ENCODE assay signal across 8 cellular contexts in the genomic region with DNA sequence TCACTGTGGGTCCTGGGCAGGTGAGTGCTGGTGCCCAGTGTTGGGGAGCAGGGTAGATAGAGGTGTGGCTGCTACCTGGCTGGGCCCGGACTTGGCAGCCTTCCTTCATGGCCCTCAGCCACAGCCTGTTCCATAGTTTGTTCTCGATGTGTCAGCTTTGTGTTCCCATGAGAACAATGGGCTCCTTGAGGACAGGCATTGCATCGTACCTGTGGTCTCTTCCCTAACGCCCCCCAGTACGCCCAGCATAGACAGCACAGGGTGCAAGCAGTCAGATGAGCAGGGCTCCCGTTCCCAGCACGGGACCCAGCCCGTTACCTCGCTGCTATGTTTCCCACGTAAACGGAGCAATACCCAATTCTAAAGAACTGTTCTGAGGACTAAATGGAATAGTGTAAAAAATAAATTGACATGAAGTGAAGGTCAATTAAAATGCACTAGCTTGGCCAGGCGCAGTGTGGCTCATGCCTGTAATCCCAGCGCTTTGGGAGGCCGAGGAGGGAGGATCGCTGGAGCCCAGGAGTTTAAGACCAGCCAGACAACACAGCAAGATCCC. TPM values are rescaled to one million over a fixed set of nuclear protein-coding genes. Genes with fewer than 3 reads are reported as not detected.
A peak's percentile ranks its signal among the peaks of the same experiment; 100 is the strongest.
DNase-seq lines count a peak whose midpoint lies in the region; ATAC-seq and TF ChIP-seq lines count a peak whose summit lies in the region.

No MANE protein-coding gene starts in this region.

- peaks cover 0 to 5% of the 10 kb centered on the region in 2 donors for H3K4me1 ChIP-seq in breast epithelium
- peaks cover 16% of the 10 kb centered on the region for H3K4me1 ChIP-seq in mesodermal cell (ENCODE audit: control insufficient read depth, insufficient read depth, low read length, poor library complexity, severe bottlenecking)
- H3K4me1 ChIP-seq in upper lobe of right lung: peaks cover 15% of the 10 kb centered on the region

- H3K36me3 Mint-ChIP-seq in activated naive CD4-positive, alpha-beta T cell treated with anti-CD3 and anti-CD28 coated beads, Interleukin-2, amount 50 U/mL, for 24 hours: peaks cover 4% of the 10 kb centered on the region

- H3K4me3 ChIP-seq in breast epithelium: peak overlapping the region; percentile 90 to 99 (median 97)
- H3K4me3 ChIP-seq in mesodermal cell (ENCODE audit: extremely low read depth, insufficient read depth, low read length, poor library complexity, severe bottlenecking): peak overlapping the region; percentile 82
- H3K4me3 ChIP-seq in upper lobe of right lung: peak overlapping the region; percentile 98

- H3K27ac ChIP-seq in breast epithelium: peak overlapping the region; percentile 84 to 89
- no peak overlapping the region for H3K27ac ChIP-seq in mesodermal cell (ENCODE audit: low read depth, low read length, severe bottlenecking)
- peak overlapping the region; percentile 70 for H3K27ac ChIP-seq in upper lobe of right lung

- peak overlapping the region; percentile 92 for H3K27ac Mint-ChIP-seq in activated naive CD4-positive, alpha-beta T cell treated with anti-CD3 and anti-CD28 coated beads, Interleukin-2, amount 50 U/mL, for 24 hours

- TF ChIP-seq CTCF in breast epithelium (IDR thresholded peaks at IDR 0.05) (no peak), upper lobe of right lung (IDR thresholded peaks at IDR 0.05) (no peak)

- H3K4me3 Mint-ChIP-seq in activated naive CD4-positive, alpha-beta T cell treated with anti-CD3 and anti-CD28 coated beads, Interleukin-2, amount 50 U/mL, for 24 hours: peak overlapping the region; percentile 87

- H3K27me3 ChIP-seq in breast epithelium (no peaks in the 10 kb centered on the region), upper lobe of right lung (no peaks in the 10 kb centered on the region)

- no peak for TF ChIP-seq POLR2A in breast epithelium (IDR thresholded peaks at IDR 0.05)

- no peak for ATAC-seq in upper lobe of right lung

- H3K27me3 Mint-ChIP-seq in activated naive CD4-positive, alpha-beta T cell treated with anti-CD3 and anti-CD28 coated beads, Interleukin-2, amount 50 U/mL, for 24 hours: no peaks in the 10 kb centered on the region

- H3K36me3 ChIP-seq in breast epithelium: no peaks in the 10 kb centered on the region
- H3K36me3 ChIP-seq in mesodermal cell (ENCODE audit: control insufficient read depth, insufficient read depth, low read length): peaks cover 25% of the 10 kb centered on the region
- H3K36me3 ChIP-seq in upper lobe of right lung: peaks cover 5% of the 10 kb centered on the region

- intact Hi-C loops in breast epithelium (cut with DNase I; ENCODE audit: low total_unique reads) (loop anchor here (10.0 kb wide), 1 partner anchor 54 kb away; no protein-coding TSS in a partner anchor), upper lobe of right lung (cut with DNase I) (loop anchor here (10.0 kb wide), 1 partner anchor 134 kb away; the partner anchor contains the start of gene UBE2G2)

- H3K9me3 ChIP-seq in breast epithelium (no peaks in the 10 kb centered on the region), mesodermal cell (ENCODE audit: control insufficient read depth, low read length) (no peaks in the 10 kb centered on the region), upper lobe of right lung (no peaks in the 10 kb centered on the region)

- WGBS in mesodermal cell (ENCODE audit: insufficient coverage in 2 of 2), 2 experiments: 82 to 87% methylated on average over 15 of the region's 15 CpGs

- H3K4me1 Mint-ChIP-seq in activated naive CD4-positive, alpha-beta T cell treated with anti-CD3 and anti-CD28 coated beads, Interleukin-2, amount 50 U/mL, for 24 hours: peaks cover 38% of the 10 kb centered on the region

- no peaks in the 10 kb centered on the region for H3K9me3 Mint-ChIP-seq in activated naive CD4-positive, alpha-beta T cell treated with anti-CD3 and anti-CD28 coated beads, Interleukin-2, amount 50 U/mL, for 24 hours

- no peak for DNase-seq in activated naive CD4-positive, alpha-beta T cell treated with anti-CD3 and anti-CD28 coated beads, Interleukin-2, amount 50 U/mL, for 16 hours
- DNase-seq in breast epithelium (ENCODE audit: low spot score in 2 of 2): peak; percentile 60 to 66
- DNase-seq in upper lobe of right lung: peak; percentile 53
- DNase-seq in NCI-H2107 treated with DMSO at 0.1 percent for 48 hours (lab: John Stamatoyannopoulos, UW; ENCODE audit: unreplicated experiment): no peak
- no peak for DNase-seq in OCI-M1 (lab: John Stamatoyannopoulos, UW)
- no peak for DNase-seq in GDM1 (lab: John Stamatoyannopoulos, UW)

RNA-seq across cellular contexts. Expression of gene SLX9, which starts 0.8 kb away (rescaled TPM):
- total RNA-seq in breast epithelium: 10 to 100 TPM; 15.8 to 17.7 (median 17.0) TPM
- 27.2 TPM for polyA plus RNA-seq in mesodermal cell (2013, experiment 1 of 2)
- polyA plus RNA-seq in mesodermal cell (2013, experiment 2 of 2): 23.0 TPM
- 22.8 TPM for total RNA-seq in upper lobe of right lung

RNA-seq across cellular contexts. Expression of gene ITGB2, which starts 18.4 kb away (rescaled TPM):
- 100 to 1,000 TPM in 1 of 3 donors, 10 to 100 TPM in 2; 19.7 to 242 (median 92.8) TPM for total RNA-seq in breast epithelium
- 2.4 TPM for polyA plus RNA-seq in mesodermal cell (2013, experiment 1 of 2)
- 1.5 TPM for polyA plus RNA-seq in mesodermal cell (2013, experiment 2 of 2)
- total RNA-seq in upper lobe of right lung: 370 TPM

Comparison
In these comparisons a context has a peak if more than half of its experiments do, and no peak if none do; other contexts are left out.
1. DNase-seq: peak in breast epithelium (2 of 2) and upper lobe of right lung (single experiment); none in activated naive CD4-positive, alpha-beta T cell treated with anti-CD3 and anti-CD28 coated beads, Interleukin-2, amount 50 U/mL, for 16 hours (single experiment), NCI-H2107 treated with DMSO at 0.1 percent for 48 hours (single experiment), OCI-M1 (single experiment) and GDM1 (single experiment).
2. Peak in every context shown above with its lines, with median percentiles within 50 percentile points of each other: H3K4me3 ChIP-seq.